16 cellular contexts compared by ENCODE assay signal in the genomic region with DNA sequence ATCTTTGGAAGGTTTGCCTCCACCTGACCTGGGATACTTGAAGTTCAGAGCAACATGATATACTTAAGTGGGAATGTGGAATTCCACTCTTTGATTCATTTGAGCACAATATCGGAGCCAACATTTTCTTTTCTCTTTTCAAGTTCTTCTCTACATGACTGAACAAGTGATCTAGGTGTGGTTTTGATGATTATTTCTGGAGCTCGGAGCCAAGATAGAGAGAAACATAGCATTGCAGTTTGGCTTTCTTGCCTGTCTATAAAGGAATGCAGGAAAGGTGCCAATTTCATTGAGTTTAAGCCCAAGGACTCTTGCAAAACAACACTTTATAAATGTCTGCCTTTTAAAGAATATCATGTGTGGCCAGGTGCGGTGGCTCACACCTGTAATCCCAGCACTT.
"Had no signal": no experiment of that assay in that cellular context is flagged by ENCODE, and none has a peak within 500 bp of the region (broad histone marks: within the 10 kb centered on the region; RNA-seq: fewer than 3 reads in every experiment).

No MANE protein-coding gene starts in this region.

- H3K4me1 ChIP-seq: gastrocnemius medialis, heart right ventricle, uterus had no signal

- H3K27ac Mint-ChIP-seq: activated B cell treated with CpG ODN at 0.5 μM for 24 hours; activated CD4-positive, alpha-beta T cell treated with anti-CD3 and anti-CD28 coated beads, Interleukin-2, amount 10 ng/mL, durations not matched to agents 7 days and 5 days; activated naive CD8-positive, alpha-beta T cell treated with anti-CD3 and anti-CD28 coated beads for 36 hours; naive B cell; stimulated activated memory B cell treated with anti-CD40 and anti-IgM and Interleukin-4, amounts not matched to agents 10 μg/mL and 1 μg/mL and 100 μg/mL, for 72 hours had no signal

- H3K4me1 Mint-ChIP-seq: activated B cell treated with CpG ODN at 0.5 μM for 24 hours; activated CD4-positive, alpha-beta T cell treated with anti-CD3 and anti-CD28 coated beads, Interleukin-2, amount 10 ng/mL, durations not matched to agents 7 days and 5 days; activated naive CD8-positive, alpha-beta T cell treated with anti-CD3 and anti-CD28 coated beads for 36 hours; naive B cell; stimulated activated memory B cell treated with anti-CD40 and anti-IgM and Interleukin-4, amounts not matched to agents 10 μg/mL and 1 μg/mL and 100 μg/mL, for 72 hours had no signal

- H3K36me3 Mint-ChIP-seq: activated naive CD8-positive, alpha-beta T cell treated with anti-CD3 and anti-CD28 coated beads for 36 hours; naive B cell; stimulated activated memory B cell treated with anti-CD40 and anti-IgM and Interleukin-4, amounts not matched to agents 10 μg/mL and 1 μg/mL and 100 μg/mL, for 72 hours had no signal

- H3K27me3 Mint-ChIP-seq: activated B cell treated with CpG ODN at 0.5 μM for 24 hours; activated CD4-positive, alpha-beta T cell treated with anti-CD3 and anti-CD28 coated beads, Interleukin-2, amount 10 ng/mL, durations not matched to agents 7 days and 5 days; activated naive CD8-positive, alpha-beta T cell treated with anti-CD3 and anti-CD28 coated beads for 36 hours; naive B cell; stimulated activated memory B cell treated with anti-CD40 and anti-IgM and Interleukin-4, amounts not matched to agents 10 μg/mL and 1 μg/mL and 100 μg/mL, for 72 hours had no signal

- H3K9me3 Mint-ChIP-seq: activated B cell treated with CpG ODN at 0.5 μM for 24 hours; activated CD4-positive, alpha-beta T cell treated with anti-CD3 and anti-CD28 coated beads, Interleukin-2, amount 10 ng/mL, durations not matched to agents 7 days and 5 days; naive B cell had no signal

- ATAC-seq: gastrocnemius medialis; heart right ventricle; left lobe of liver; stimulated activated memory B cell treated with anti-CD40 and anti-IgM and Interleukin-4, amounts not matched to agents 10 μg/mL and 1 μg/mL and 100 μg/mL, for 72 hours had no signal

- H3K4me3 Mint-ChIP-seq: activated B cell treated with CpG ODN at 0.5 μM for 24 hours; activated CD4-positive, alpha-beta T cell treated with anti-CD3 and anti-CD28 coated beads, Interleukin-2, amount 10 ng/mL, durations not matched to agents 7 days and 5 days; activated naive CD8-positive, alpha-beta T cell treated with anti-CD3 and anti-CD28 coated beads for 36 hours; naive B cell; stimulated activated memory B cell treated with anti-CD40 and anti-IgM and Interleukin-4, amounts not matched to agents 10 μg/mL and 1 μg/mL and 100 μg/mL, for 72 hours had no signal

- H3K27me3 ChIP-seq: gastrocnemius medialis, heart right ventricle, ovary, tibial nerve, uterus had no signal

- H3K9me3 ChIP-seq: gastrocnemius medialis, heart right ventricle, ovary, tibial nerve, uterus had no signal

- H3K27ac ChIP-seq: gastrocnemius medialis, heart right ventricle, ovary, tibial nerve, uterus had no signal

- H3K36me3 ChIP-seq: gastrocnemius medialis, heart right ventricle, ovary, tibial nerve, uterus had no signal

- FAIRE-seq: colon had no signal

- DNase-seq: activated B cell treated with CpG ODN at 0.5 μM for 24 hours; activated CD4-positive, alpha-beta T cell treated with anti-CD3 and anti-CD28 coated beads, Interleukin-2, amount 10 ng/mL, durations not matched to agents 7 days and 5 days; activated gamma-delta T cell treated with Interleukin-2 at 50 U/mL for 16 hours; activated naive CD8-positive, alpha-beta T cell treated with anti-CD3 and anti-CD28 coated beads for 36 hours; anterior cingulate cortex; gastrocnemius medialis; heart right ventricle; naive B cell; ovary; stimulated activated CD4-positive, alpha-beta T cell treated with anti-CD3 and anti-CD28 coated beads, Interleukin-12 subunit alpha, Interleukin-12 subunit beta, amount 100 ng/mL, for 4 hours; SW 1271; uterus had no signal

- H3K4me3 ChIP-seq: gastrocnemius medialis, heart right ventricle, ovary, tibial nerve, uterus had no signal
